In genomic region chr7:24381919-24382505, GRCh38 we compare ENCODE assay signal across 1 cellular context.
TF ChIP-seq lines count a peak whose summit lies in the region.

No MANE protein-coding gene starts in this region.

TF ChIP-seq in GM23338, 12 proteins besides CTCF, POLR2A, EP300 and RAD21 (continued from another document):
- TF ChIP-seq ETS1 (IDR thresholded peaks at IDR 0.05), result no peak
- TF ChIP-seq JUNB (IDR thresholded peaks at IDR 0.05; ENCODE audit: unreplicated experiment), result no peak
- TF ChIP-seq POLR2AphosphoS5 (IDR thresholded peaks at IDR 0.05; ENCODE audit: low read depth), result no peak
- TF ChIP-seq ZNF331 (CRISPR knock-in tag; IDR thresholded peaks at IDR 0.05; ENCODE audit: low read depth), result no peak
- no peak for TF ChIP-seq STAT1 (IDR thresholded peaks at IDR 0.05; ENCODE audit: unreplicated experiment)
- TF ChIP-seq EZH2 (IDR thresholded peaks at IDR 0.05; ENCODE audit: low read depth, unreplicated experiment), result no peak
- TF ChIP-seq REST (IDR thresholded peaks at IDR 0.05; ENCODE audit: unreplicated experiment), result no peak
- no peak for TF ChIP-seq NANOG (IDR thresholded peaks at IDR 0.05; ENCODE audit: borderline replicate concordance)
